Comparison of ENCODE assay signal across 1 cellular context in genomic region chr1:8641317-8641997, GRCh38.
TF ChIP-seq lines count a peak whose summit lies in the region.

No MANE protein-coding gene starts in this region.

TF ChIP-seq in WTC11, 78 proteins besides CTCF, POLR2A, EP300 and RAD21 (continued from another document):
- TF ChIP-seq ERG (CRISPR knock-in tag; IDR thresholded peaks at IDR 0.05) (no peak), CREM (CRISPR knock-in tag; IDR thresholded peaks at IDR 0.05) (no peak), TEAD1 (CRISPR knock-in tag; IDR thresholded peaks at IDR 0.05) (no peak)
- TF ChIP-seq, protein P1, sequence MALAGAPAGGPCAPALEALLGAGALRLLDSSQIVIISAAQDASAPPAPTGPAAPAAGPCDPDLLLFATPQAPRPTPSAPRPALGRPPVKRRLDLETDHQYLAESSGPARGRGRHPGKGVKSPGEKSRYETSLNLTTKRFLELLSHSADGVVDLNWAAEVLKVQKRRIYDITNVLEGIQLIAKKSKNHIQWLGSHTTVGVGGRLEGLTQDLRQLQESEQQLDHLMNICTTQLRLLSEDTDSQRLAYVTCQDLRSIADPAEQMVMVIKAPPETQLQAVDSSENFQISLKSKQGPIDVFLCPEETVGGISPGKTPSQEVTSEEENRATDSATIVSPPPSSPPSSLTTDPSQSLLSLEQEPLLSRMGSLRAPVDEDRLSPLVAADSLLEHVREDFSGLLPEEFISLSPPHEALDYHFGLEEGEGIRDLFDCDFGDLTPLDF (CRISPR knock-in tag; IDR thresholded peaks at IDR 0.05), result no peak
- TF ChIP-seq, protein P2, sequence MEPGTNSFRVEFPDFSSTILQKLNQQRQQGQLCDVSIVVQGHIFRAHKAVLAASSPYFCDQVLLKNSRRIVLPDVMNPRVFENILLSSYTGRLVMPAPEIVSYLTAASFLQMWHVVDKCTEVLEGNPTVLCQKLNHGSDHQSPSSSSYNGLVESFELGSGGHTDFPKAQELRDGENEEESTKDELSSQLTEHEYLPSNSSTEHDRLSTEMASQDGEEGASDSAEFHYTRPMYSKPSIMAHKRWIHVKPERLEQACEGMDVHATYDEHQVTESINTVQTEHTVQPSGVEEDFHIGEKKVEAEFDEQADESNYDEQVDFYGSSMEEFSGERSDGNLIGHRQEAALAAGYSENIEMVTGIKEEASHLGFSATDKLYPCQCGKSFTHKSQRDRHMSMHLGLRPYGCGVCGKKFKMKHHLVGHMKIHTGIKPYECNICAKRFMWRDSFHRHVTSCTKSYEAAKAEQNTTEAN (CRISPR knock-in tag; IDR thresholded peaks at IDR 0.05), result no peak
- TF ChIP-seq, protein P3, sequence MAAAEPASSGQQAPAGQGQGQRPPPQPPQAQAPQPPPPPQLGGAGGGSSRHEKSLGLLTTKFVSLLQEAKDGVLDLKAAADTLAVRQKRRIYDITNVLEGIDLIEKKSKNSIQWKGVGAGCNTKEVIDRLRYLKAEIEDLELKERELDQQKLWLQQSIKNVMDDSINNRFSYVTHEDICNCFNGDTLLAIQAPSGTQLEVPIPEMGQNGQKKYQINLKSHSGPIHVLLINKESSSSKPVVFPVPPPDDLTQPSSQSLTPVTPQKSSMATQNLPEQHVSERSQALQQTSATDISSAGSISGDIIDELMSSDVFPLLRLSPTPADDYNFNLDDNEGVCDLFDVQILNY (CRISPR knock-in tag; IDR thresholded peaks at IDR 0.05), result no peak
